In the genomic region with DNA sequence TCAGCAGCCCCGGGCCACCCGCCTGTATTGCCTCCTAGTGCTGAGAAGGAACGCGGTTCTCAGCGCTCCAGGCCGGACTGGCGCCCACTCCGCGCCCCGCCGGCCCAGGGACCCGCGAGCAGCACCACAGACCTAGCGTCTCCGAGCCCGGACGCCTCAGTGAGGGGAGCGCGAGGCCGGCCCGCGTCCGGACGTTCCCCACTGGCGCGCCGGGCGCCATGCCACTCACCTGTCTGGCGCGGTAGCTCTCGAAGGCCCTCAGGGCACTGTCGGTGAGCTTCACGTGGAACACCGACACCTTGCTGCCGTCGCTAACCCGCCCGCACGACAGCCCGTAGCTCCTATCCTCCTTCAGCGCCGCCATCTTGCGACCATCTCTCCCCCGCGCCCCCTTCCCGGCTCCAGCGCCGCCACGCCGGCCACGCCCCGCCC, we compare ENCODE assay signal across 8 cellular contexts. TPM values are rescaled to one million over a fixed set of nuclear protein-coding genes. Genes with fewer than 3 reads are reported as not detected.
DNase-seq lines count a peak whose midpoint lies in the region; ATAC-seq, FAIRE-seq and TF ChIP-seq lines count a peak whose summit lies in the region.

Gene ELL (minus strand): TSS at position 379 of the 432 bp plus-strand sequence. CDS start 15 bp downstream, at position 364.

- DNase-seq in CD4-positive, CD25-positive, alpha-beta regulatory T cell = no peak
- DNase-seq in H54 (ENCODE audit: insufficient read length, low spot score) (no peak), T-helper 17 cell (no peak), glutamatergic neuron (no peak), renal cortical epithelial cell (ENCODE audit: low read depth) (no peak), A172 (ENCODE audit: low spot score) (no peak), RKO (ENCODE audit: low spot score) (no peak)

- peaks cover 18% of the 10 kb centered on the region for H3K4me1 ChIP-seq in CD4-positive, CD25-positive, alpha-beta regulatory T cell (ENCODE audit: control insufficient read depth, insufficient read depth, low read length, poor library complexity, severe bottlenecking)

- H3K9me3 Mint-ChIP-seq in CD4-positive, CD25-positive, alpha-beta regulatory T cell = no peaks in the 10 kb centered on the region
- H3K9me3 Mint-ChIP-seq in glutamatergic neuron (ENCODE audit: unreplicated experiment) = peaks cover 2% of the 10 kb centered on the region

- peak; percentile 91 for TF ChIP-seq POLR2A in H54 (IDR thresholded peaks at IDR 0.05; ENCODE audit: low read depth, low read length)

- no peaks in the 10 kb centered on the region for H3K36me3 ChIP-seq in CD4-positive, CD25-positive, alpha-beta regulatory T cell (ENCODE audit: control insufficient read depth, insufficient read depth, low read length)

- peak within 1 kb of the TSS; percentile 89 to 98 (median 92) for H3K4me3 Mint-ChIP-seq in CD4-positive, CD25-positive, alpha-beta regulatory T cell
- peak within 1 kb of the TSS; percentile 99 for H3K4me3 Mint-ChIP-seq in T-helper 17 cell
- peak within 1 kb of the TSS; percentile 96 for H3K4me3 Mint-ChIP-seq in glutamatergic neuron (ENCODE audit: unreplicated experiment)

- FAIRE-seq in H54 (lab: Jason Lieb, UNC) = no peak

- H3K27ac Mint-ChIP-seq in CD4-positive, CD25-positive, alpha-beta regulatory T cell = peak within 1 kb of the TSS; percentile 77 to 97 (median 84)
- H3K27ac Mint-ChIP-seq in T-helper 17 cell (peak within 1 kb of the TSS; percentile 95), glutamatergic neuron (ENCODE audit: unreplicated experiment) (peak within 1 kb of the TSS; percentile 79)

- H3K9me3 ChIP-seq in CD4-positive, CD25-positive, alpha-beta regulatory T cell (ENCODE audit: control insufficient read depth in 2 of 2, low read length in 2 of 2) = no peaks in the 10 kb centered on the region
- H3K9me3 ChIP-seq in T-helper 17 cell (ENCODE audit: control insufficient read depth, low read length, poor library complexity, severe bottlenecking) = no peaks in the 10 kb centered on the region

- no peaks in the 10 kb centered on the region for H3K27me3 Mint-ChIP-seq in CD4-positive, CD25-positive, alpha-beta regulatory T cell
- H3K27me3 Mint-ChIP-seq in T-helper 17 cell (no peaks in the 10 kb centered on the region), glutamatergic neuron (ENCODE audit: unreplicated experiment) (peaks cover 13% of the 10 kb centered on the region)

- H3K27ac ChIP-seq in CD4-positive, CD25-positive, alpha-beta regulatory T cell (ENCODE audit: insufficient read depth, low read length, poor library complexity, severe bottlenecking) = peak within 1 kb of the TSS; percentile 92

- no peak for ATAC-seq in CD4-positive, CD25-positive, alpha-beta regulatory T cell (ENCODE audit: low read depth in 2 of 2)
- ATAC-seq in T-helper 17 cell (no peak), HG03095 (IDR thresholded peaks at IDR 0.05; ENCODE audit: unreplicated experiment) (no peak)

- no peaks in the 10 kb centered on the region for H3K27me3 ChIP-seq in CD4-positive, CD25-positive, alpha-beta regulatory T cell (ENCODE audit: control insufficient read depth, insufficient read depth, low read length)

- no peaks in the 10 kb centered on the region for H3K36me3 Mint-ChIP-seq in CD4-positive, CD25-positive, alpha-beta regulatory T cell
- H3K36me3 Mint-ChIP-seq in T-helper 17 cell (ENCODE audit: low read depth) (no peaks in the 10 kb centered on the region), glutamatergic neuron (ENCODE audit: unreplicated experiment) (no peaks in the 10 kb centered on the region)

- H3K4me3 ChIP-seq in CD4-positive, CD25-positive, alpha-beta regulatory T cell (ENCODE audit: low read depth, low read length) = peak within 1 kb of the TSS; percentile 86

- TF ChIP-seq CTCF in glutamatergic neuron (IDR thresholded peaks at IDR 0.05; ENCODE audit: partially characterized antibody, unreplicated experiment) = peak; percentile 23

- H3K4me1 Mint-ChIP-seq in CD4-positive, CD25-positive, alpha-beta regulatory T cell = peaks cover 2 to 40% (median 15%) of the 10 kb centered on the region in 4 donors
- H3K4me1 Mint-ChIP-seq in T-helper 17 cell (peaks cover 25% of the 10 kb centered on the region), glutamatergic neuron (ENCODE audit: low read depth, unreplicated experiment) (peaks cover 6% of the 10 kb centered on the region)

RNA-seq across cellular contexts. Expression of gene ELL, which starts in this region (rescaled TPM):
- 53.6 TPM for total RNA-seq in CD4-positive, CD25-positive, alpha-beta regulatory T cell
- 10 to 100 TPM in 1 of 4 donors, 1 to 10 TPM in 3; 7.7 to 11.8 (median 9.7) TPM for polyA plus RNA-seq in CD4-positive, CD25-positive, alpha-beta regulatory T cell
- total RNA-seq in T-helper 17 cell = 10 to 100 TPM; 51.0 to 62.8 TPM
- 11.6 TPM for total RNA-seq in glutamatergic neuron (ENCODE audit: unreplicated experiment)
- total RNA-seq in renal cortical epithelial cell = 7.5 and 13.3 TPM in 2 replicates
- 9.0 and 10.3 TPM in 2 replicates for total RNA-seq in A172 (2014; rRNA removed; shearing (Covaris generic))
